In genomic region chr19:47266401-47266885, GRCh38 we compare ENCODE assay signal across 1 cellular context.
TF ChIP-seq lines count a peak whose summit lies in the region.

No MANE protein-coding gene starts in this region.

TF ChIP-seq in H1, 55 proteins besides CTCF, POLR2A, EP300 and RAD21 (continued from another document):
- TF ChIP-seq SP2 (IDR thresholded peaks at IDR 0.05; ENCODE audit: low read length) = no peak
- no peak for TF ChIP-seq NANOG (IDR thresholded peaks at IDR 0.05; ENCODE audit: insufficient read depth, low read depth, low read length, poor library complexity, severe bottlenecking)
- no peak for TF ChIP-seq SP1 (IDR thresholded peaks at IDR 0.05; ENCODE audit: low read depth, low read length)
- TF ChIP-seq PHF8 (conservative IDR thresholded peaks at IDR 0.05; ENCODE audit: low read depth, low read length) = no peak
